8 cellular contexts compared by ENCODE assay signal in genomic region chr5:17436766-17437221, GRCh38.
DNase-seq lines count a peak whose midpoint lies in the region; ATAC-seq lines count a peak whose summit lies in the region.

No MANE protein-coding gene starts in this region.

- H3K36me3 Mint-ChIP-seq in natural killer cell treated with Interleukin-12 subunit alpha and Interleukin-12 subunit beta and Interleukin-15 and Interleukin-18, amount 100 ng/mL, for 72 hours = no peaks in the 10 kb centered on the region

- DNase-seq in SKM-1 treated with dmso at 0.1 percent for 144 hours (lab: John Stamatoyannopoulos, UW; ENCODE audit: unreplicated experiment) (peak; percentile 95), NCI-H226 (no peak), iPS-NIHi11 (ENCODE audit: low spot score) (no peak)
- DNase-seq in natural killer cell treated with Interleukin-12 subunit alpha and Interleukin-12 subunit beta and Interleukin-15 and Interleukin-18, amount 100 ng/mL, for 72 hours (ENCODE audit: low spot score) = no peak
- DNase-seq in stimulated activated CD4-positive, alpha-beta T cell treated with anti-CD3 and anti-CD28 coated beads, Interleukin-15, amount 100 ng/mL, for 24 hours = no peak
- no peak for DNase-seq in activated effector memory CD4-positive, alpha-beta T cell treated with Interleukin-2 at 50 U/mL for 16 hours

- peaks cover 6% of the 10 kb centered on the region for H3K9me3 Mint-ChIP-seq in natural killer cell treated with Interleukin-12 subunit alpha and Interleukin-12 subunit beta and Interleukin-15 and Interleukin-18, amount 100 ng/mL, for 72 hours

- H3K4me3 Mint-ChIP-seq in natural killer cell treated with Interleukin-12 subunit alpha and Interleukin-12 subunit beta and Interleukin-15 and Interleukin-18, amount 100 ng/mL, for 72 hours = peak overlapping the region; percentile 18

- peaks cover 0 to 4% of the 10 kb centered on the region in 2 donors for H3K4me1 Mint-ChIP-seq in natural killer cell treated with Interleukin-12 subunit alpha and Interleukin-12 subunit beta and Interleukin-15 and Interleukin-18, amount 100 ng/mL, for 72 hours (ENCODE audit: low read depth in 2 of 2)

- peak; percentile 82 for ATAC-seq in GM18868 (IDR thresholded peaks at IDR 0.05; ENCODE audit: unreplicated experiment)
- ATAC-seq in HG03039 (IDR thresholded peaks at IDR 0.05; ENCODE audit: unreplicated experiment) = peak; percentile 68
- ATAC-seq in natural killer cell treated with Interleukin-12 subunit alpha and Interleukin-12 subunit beta and Interleukin-15 and Interleukin-18, amount 100 ng/mL, for 72 hours = no peak

- H3K27me3 Mint-ChIP-seq in natural killer cell treated with Interleukin-12 subunit alpha and Interleukin-12 subunit beta and Interleukin-15 and Interleukin-18, amount 100 ng/mL, for 72 hours = no peaks in the 10 kb centered on the region

- H3K27ac Mint-ChIP-seq in natural killer cell treated with Interleukin-12 subunit alpha and Interleukin-12 subunit beta and Interleukin-15 and Interleukin-18, amount 100 ng/mL, for 72 hours = no peak overlapping the region

Comparison
In these comparisons a context has a peak if more than half of its experiments do, and no peak if none do; other contexts are left out.
1. ATAC-seq: peak in GM18868 (single experiment) and HG03039 (single experiment); none in natural killer cell treated with Interleukin-12 subunit alpha and Interleukin-12 subunit beta and Interleukin-15 and Interleukin-18, amount 100 ng/mL, for 72 hours (0 of 2).